Comparison of ENCODE assay signal across 1 cellular context in the genomic region with DNA sequence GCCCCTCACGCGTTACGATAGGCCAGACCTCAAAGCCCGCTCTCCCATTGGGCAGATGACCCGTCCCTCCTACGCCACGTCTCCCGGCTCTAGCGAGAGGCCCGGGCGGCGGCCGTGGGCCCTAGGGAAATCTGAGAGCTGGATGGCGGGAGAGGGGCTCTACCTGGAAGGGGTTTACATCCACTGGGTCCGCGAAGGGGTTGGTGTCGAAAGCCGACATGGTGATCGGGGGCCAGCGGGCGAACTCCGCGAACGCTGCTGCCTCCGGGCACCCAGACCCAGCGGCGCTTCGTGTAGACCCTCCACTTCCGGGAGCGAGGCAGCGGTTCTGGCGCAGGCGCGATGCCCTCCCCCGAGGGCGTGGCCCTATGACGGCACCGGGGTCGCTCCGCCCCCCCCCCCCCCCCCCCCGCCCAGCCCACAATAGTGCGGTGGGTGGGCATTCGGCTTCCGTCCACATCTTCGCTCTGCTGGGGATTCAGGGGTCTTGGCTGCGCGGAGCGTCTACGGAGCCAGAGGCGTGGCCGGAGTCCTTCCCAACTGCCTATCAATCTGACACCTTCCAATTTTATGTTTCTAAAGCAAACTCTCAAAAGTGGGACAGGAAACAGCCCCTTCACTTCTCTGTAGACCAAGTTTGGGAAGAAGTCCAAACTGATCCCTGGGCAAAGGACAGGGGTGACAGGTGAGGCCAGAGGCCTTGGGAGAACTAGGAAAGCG.
TF ChIP-seq lines count a peak whose summit lies in the region.

A gene with protein sequence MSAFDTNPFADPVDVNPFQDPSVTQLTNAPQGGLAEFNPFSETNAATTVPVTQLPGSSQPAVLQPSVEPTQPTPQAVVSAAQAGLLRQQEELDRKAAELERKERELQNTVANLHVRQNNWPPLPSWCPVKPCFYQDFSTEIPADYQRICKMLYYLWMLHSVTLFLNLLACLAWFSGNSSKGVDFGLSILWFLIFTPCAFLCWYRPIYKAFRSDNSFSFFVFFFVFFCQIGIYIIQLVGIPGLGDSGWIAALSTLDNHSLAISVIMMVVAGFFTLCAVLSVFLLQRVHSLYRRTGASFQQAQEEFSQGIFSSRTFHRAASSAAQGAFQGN (minus strand): TSS at position 330 of the 720 bp plus-strand sequence. CDS start 110 bp downstream, at position 220.

TF ChIP-seq in H1, 55 proteins besides CTCF, POLR2A, EP300 and RAD21:
- TF ChIP-seq ZNF274 (IDR thresholded peaks at IDR 0.05; ENCODE audit: borderline replicate concordance, extremely low read depth, low read length): no peak
- TF ChIP-seq SRF (IDR thresholded peaks at IDR 0.05; ENCODE audit: low read depth, low read length): no peak
- TF ChIP-seq CEBPB (IDR thresholded peaks at IDR 0.05; ENCODE audit: low read depth, low read length): no peak
- TF ChIP-seq EGR1 (IDR thresholded peaks at IDR 0.05; ENCODE audit: borderline replicate concordance, low read depth, low read length): no peak
- TF ChIP-seq CBX8 (IDR thresholded peaks at IDR 0.05; ENCODE audit: borderline replicate concordance, low read depth, low read length): no peak
- no peak for TF ChIP-seq CHD1 (IDR thresholded peaks at IDR 0.05; ENCODE audit: low read depth, low read length)
- TF ChIP-seq POU5F1 (IDR thresholded peaks at IDR 0.05; ENCODE audit: low read depth, low read length): no peak
- peak; percentile 99 for TF ChIP-seq PHF8 (conservative IDR thresholded peaks at IDR 0.05; ENCODE audit: low read depth, low read length)
- TF ChIP-seq SP2 (IDR thresholded peaks at IDR 0.05; ENCODE audit: low read length): peak; percentile 69
- TF ChIP-seq, protein P1, sequence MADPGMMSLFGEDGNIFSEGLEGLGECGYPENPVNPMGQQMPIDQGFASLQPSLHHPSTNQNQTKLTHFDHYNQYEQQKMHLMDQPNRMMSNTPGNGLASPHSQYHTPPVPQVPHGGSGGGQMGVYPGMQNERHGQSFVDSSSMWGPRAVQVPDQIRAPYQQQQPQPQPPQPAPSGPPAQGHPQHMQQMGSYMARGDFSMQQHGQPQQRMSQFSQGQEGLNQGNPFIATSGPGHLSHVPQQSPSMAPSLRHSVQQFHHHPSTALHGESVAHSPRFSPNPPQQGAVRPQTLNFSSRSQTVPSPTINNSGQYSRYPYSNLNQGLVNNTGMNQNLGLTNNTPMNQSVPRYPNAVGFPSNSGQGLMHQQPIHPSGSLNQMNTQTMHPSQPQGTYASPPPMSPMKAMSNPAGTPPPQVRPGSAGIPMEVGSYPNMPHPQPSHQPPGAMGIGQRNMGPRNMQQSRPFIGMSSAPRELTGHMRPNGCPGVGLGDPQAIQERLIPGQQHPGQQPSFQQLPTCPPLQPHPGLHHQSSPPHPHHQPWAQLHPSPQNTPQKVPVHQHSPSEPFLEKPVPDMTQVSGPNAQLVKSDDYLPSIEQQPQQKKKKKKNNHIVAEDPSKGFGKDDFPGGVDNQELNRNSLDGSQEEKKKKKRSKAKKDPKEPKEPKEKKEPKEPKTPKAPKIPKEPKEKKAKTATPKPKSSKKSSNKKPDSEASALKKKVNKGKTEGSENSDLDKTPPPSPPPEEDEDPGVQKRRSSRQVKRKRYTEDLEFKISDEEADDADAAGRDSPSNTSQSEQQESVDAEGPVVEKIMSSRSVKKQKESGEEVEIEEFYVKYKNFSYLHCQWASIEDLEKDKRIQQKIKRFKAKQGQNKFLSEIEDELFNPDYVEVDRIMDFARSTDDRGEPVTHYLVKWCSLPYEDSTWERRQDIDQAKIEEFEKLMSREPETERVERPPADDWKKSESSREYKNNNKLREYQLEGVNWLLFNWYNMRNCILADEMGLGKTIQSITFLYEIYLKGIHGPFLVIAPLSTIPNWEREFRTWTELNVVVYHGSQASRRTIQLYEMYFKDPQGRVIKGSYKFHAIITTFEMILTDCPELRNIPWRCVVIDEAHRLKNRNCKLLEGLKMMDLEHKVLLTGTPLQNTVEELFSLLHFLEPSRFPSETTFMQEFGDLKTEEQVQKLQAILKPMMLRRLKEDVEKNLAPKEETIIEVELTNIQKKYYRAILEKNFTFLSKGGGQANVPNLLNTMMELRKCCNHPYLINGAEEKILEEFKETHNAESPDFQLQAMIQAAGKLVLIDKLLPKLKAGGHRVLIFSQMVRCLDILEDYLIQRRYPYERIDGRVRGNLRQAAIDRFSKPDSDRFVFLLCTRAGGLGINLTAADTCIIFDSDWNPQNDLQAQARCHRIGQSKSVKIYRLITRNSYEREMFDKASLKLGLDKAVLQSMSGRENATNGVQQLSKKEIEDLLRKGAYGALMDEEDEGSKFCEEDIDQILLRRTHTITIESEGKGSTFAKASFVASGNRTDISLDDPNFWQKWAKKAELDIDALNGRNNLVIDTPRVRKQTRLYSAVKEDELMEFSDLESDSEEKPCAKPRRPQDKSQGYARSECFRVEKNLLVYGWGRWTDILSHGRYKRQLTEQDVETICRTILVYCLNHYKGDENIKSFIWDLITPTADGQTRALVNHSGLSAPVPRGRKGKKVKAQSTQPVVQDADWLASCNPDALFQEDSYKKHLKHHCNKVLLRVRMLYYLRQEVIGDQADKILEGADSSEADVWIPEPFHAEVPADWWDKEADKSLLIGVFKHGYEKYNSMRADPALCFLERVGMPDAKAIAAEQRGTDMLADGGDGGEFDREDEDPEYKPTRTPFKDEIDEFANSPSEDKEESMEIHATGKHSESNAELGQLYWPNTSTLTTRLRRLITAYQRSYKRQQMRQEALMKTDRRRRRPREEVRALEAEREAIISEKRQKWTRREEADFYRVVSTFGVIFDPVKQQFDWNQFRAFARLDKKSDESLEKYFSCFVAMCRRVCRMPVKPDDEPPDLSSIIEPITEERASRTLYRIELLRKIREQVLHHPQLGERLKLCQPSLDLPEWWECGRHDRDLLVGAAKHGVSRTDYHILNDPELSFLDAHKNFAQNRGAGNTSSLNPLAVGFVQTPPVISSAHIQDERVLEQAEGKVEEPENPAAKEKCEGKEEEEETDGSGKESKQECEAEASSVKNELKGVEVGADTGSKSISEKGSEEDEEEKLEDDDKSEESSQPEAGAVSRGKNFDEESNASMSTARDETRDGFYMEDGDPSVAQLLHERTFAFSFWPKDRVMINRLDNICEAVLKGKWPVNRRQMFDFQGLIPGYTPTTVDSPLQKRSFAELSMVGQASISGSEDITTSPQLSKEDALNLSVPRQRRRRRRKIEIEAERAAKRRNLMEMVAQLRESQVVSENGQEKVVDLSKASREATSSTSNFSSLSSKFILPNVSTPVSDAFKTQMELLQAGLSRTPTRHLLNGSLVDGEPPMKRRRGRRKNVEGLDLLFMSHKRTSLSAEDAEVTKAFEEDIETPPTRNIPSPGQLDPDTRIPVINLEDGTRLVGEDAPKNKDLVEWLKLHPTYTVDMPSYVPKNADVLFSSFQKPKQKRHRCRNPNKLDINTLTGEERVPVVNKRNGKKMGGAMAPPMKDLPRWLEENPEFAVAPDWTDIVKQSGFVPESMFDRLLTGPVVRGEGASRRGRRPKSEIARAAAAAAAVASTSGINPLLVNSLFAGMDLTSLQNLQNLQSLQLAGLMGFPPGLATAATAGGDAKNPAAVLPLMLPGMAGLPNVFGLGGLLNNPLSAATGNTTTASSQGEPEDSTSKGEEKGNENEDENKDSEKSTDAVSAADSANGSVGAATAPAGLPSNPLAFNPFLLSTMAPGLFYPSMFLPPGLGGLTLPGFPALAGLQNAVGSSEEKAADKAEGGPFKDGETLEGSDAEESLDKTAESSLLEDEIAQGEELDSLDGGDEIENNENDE (IDR thresholded peaks at IDR 0.05; ENCODE audit: insufficient replicate concordance, low read length): no peak
- TF ChIP-seq SIX5 (IDR thresholded peaks at IDR 0.05; ENCODE audit: low read depth, low read length): no peak
- TF ChIP-seq, protein P2, sequence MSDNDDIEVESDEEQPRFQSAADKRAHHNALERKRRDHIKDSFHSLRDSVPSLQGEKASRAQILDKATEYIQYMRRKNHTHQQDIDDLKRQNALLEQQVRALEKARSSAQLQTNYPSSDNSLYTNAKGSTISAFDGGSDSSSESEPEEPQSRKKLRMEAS (IDR thresholded peaks at IDR 0.05): no peak; the same call in 1 of the 2 replicates
- TF ChIP-seq CBX5 (IDR thresholded peaks at IDR 0.05; ENCODE audit: low read depth, low read length): no peak
- TF ChIP-seq BACH1 (IDR thresholded peaks at IDR 0.05; ENCODE audit: low read length): no peak
- no peak for TF ChIP-seq TEAD4 (IDR thresholded peaks at IDR 0.05; ENCODE audit: low read depth, low read length)
- TF ChIP-seq, protein P3, sequence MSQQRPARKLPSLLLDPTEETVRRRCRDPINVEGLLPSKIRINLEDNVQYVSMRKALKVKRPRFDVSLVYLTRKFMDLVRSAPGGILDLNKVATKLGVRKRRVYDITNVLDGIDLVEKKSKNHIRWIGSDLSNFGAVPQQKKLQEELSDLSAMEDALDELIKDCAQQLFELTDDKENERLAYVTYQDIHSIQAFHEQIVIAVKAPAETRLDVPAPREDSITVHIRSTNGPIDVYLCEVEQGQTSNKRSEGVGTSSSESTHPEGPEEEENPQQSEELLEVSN (IDR thresholded peaks at IDR 0.05): no peak
- 0 out of 2 replicates have a peak, but pooled peaks have one; percentile 66 for TF ChIP-seq TAF1 (IDR thresholded peaks at IDR 0.05; ENCODE audit: low read depth, low read length)
- TF ChIP-seq, protein P4, sequence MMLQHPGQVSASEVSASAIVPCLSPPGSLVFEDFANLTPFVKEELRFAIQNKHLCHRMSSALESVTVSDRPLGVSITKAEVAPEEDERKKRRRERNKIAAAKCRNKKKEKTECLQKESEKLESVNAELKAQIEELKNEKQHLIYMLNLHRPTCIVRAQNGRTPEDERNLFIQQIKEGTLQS (IDR thresholded peaks at IDR 0.05; ENCODE audit: insufficient read depth, low read depth, low read length): no peak
- TF ChIP-seq RBBP5 (IDR thresholded peaks at IDR 0.05; ENCODE audit: borderline replicate concordance, low read depth, low read length): peak; percentile 64; the same call in 1 of the 2 replicates
- TF ChIP-seq SP4 (IDR thresholded peaks at IDR 0.05; ENCODE audit: low read length): peak; percentile 46; the same call in 1 of the 2 replicates
- TF ChIP-seq KDM1A (IDR thresholded peaks at IDR 0.05; ENCODE audit: borderline replicate concordance, low read length): no peak
- TF ChIP-seq YY1 (IDR thresholded peaks at IDR 0.05; ENCODE audit: low read depth, low read length): no peak
- TF ChIP-seq, protein P5, sequence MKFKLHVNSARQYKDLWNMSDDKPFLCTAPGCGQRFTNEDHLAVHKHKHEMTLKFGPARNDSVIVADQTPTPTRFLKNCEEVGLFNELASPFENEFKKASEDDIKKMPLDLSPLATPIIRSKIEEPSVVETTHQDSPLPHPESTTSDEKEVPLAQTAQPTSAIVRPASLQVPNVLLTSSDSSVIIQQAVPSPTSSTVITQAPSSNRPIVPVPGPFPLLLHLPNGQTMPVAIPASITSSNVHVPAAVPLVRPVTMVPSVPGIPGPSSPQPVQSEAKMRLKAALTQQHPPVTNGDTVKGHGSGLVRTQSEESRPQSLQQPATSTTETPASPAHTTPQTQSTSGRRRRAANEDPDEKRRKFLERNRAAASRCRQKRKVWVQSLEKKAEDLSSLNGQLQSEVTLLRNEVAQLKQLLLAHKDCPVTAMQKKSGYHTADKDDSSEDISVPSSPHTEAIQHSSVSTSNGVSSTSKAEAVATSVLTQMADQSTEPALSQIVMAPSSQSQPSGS (IDR thresholded peaks at IDR 0.05; ENCODE audit: low read length): 0 out of 2 replicates have a peak, but pooled peaks have one; percentile 29
- no peak for TF ChIP-seq EZH2 (IDR thresholded peaks at IDR 0.05; ENCODE audit: low read depth, low read length, severe bottlenecking)
- TF ChIP-seq ASH2L (IDR thresholded peaks at IDR 0.05; ENCODE audit: low read length): peak; percentile 94
- peak; percentile 86 for TF ChIP-seq POLR2AphosphoS5 (IDR thresholded peaks at IDR 0.05; ENCODE audit: low read depth, low read length)
- peak; percentile 70 for TF ChIP-seq CREB1 (IDR thresholded peaks at IDR 0.05)
- no peak for TF ChIP-seq HDAC6 (IDR thresholded peaks at IDR 0.05; ENCODE audit: low read depth, low read length)
- TF ChIP-seq TCF12 (IDR thresholded peaks at IDR 0.05; ENCODE audit: low read depth, low read length): no peak
- TF ChIP-seq SUZ12 (IDR thresholded peaks at IDR 0.05; ENCODE audit: low read length): no peak
- TF ChIP-seq NRF1 (IDR thresholded peaks at IDR 0.05; ENCODE audit: low read depth, low read length): peak; percentile 59
- TF ChIP-seq TBP (IDR thresholded peaks at IDR 0.05; ENCODE audit: low read depth, low read length): peak; percentile 49; the same call in 1 of the 2 replicates
- TF ChIP-seq JUN (IDR thresholded peaks at IDR 0.05; ENCODE audit: low read depth, low read length): no peak
- TF ChIP-seq KDM4A (IDR thresholded peaks at IDR 0.05; ENCODE audit: low read depth, low read length, severe bottlenecking): peak; percentile 93
- TF ChIP-seq RFX5 (IDR thresholded peaks at IDR 0.05; ENCODE audit: borderline replicate concordance, low read depth, low read length): no peak
- peak; percentile 78 for TF ChIP-seq CHD2 (IDR thresholded peaks at IDR 0.05; ENCODE audit: low read length)
- TF ChIP-seq BRCA1 (IDR thresholded peaks at IDR 0.05; ENCODE audit: low read depth, low read length): no peak
- TF ChIP-seq FOSL1 (IDR thresholded peaks at IDR 0.05; ENCODE audit: insufficient read depth, low read depth, low read length): peak; percentile 80; the same call in 1 of the 2 replicates
- peak in 1 of 2 experiments; percentile 29; a peak in 1 of 4 replicates for TF ChIP-seq SIN3A (conservative IDR thresholded peaks at IDR 0.05 in 1 of 2, IDR thresholded peaks at IDR 0.05 in 1 of 2; ENCODE audit: low read depth in 1 of 2, low read length in 2 of 2)
- TF ChIP-seq JUND (IDR thresholded peaks at IDR 0.05; ENCODE audit: low read length): no peak; the same call in 1 of the 2 replicates
- TF ChIP-seq SP1 (IDR thresholded peaks at IDR 0.05; ENCODE audit: low read depth, low read length): peak; percentile 95
